ENCODE assay signal across 7 cellular contexts in the genomic region with DNA sequence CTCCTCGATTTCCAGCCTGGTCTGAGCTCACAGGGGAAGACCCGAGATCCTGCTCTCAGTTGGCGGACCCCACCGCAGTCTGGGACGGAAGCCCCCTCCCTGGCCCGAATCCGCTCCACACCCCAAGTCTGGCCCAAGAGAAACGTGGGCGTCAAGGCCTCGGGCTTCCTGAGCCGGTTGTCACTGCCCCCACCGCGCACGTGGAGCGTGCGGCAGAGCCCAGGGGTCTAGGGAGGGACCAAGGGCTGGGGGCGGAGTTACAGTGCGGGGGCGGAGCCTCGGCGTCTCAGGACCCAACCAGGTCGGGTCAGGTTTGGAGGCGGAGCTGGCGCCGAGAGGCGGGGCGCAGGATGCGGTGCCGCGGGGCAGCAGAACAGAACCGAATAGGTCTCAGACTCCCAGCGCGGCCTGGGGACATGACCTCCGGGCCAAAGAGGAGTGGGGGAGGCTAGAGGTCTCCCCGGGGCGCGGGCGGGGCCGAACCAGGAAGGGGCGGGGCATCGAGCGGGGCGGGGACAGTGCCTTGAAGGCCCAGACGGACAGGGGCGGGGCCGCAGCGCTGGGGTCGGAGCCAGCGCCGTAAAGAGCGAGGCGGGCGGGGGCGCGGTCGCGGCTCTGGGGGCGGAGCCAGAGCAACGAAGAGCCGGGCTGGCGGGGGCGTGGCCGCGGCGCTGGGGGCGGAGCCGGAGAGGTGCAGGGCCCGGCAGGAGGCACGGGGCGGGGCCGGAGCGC.
DNase-seq lines count a peak whose midpoint lies in the region; ATAC-seq lines count a peak whose summit lies in the region.

No MANE protein-coding gene starts in this region.

- no peaks in the 10 kb centered on the region for H3K9me3 ChIP-seq in iPS-15b (ENCODE audit: control insufficient read depth, insufficient read depth, low read length)

- DNase-seq in NCI-H187 treated with DMSO at 0.1 percent for 48 hours (lab: John Stamatoyannopoulos, UW), result peak; percentile 22
- peak; percentile 100 for DNase-seq in UCSD-AML1 (lab: John Stamatoyannopoulos, UW; ENCODE audit: unreplicated experiment)
- peak; percentile 70 for DNase-seq in brain pericyte (ENCODE audit: low read depth, low spot score)
- peak; percentile 67 for DNase-seq in skeletal muscle cell (ENCODE audit: low read depth)

- no peaks in the 10 kb centered on the region for H3K36me3 ChIP-seq in iPS-15b (ENCODE audit: control insufficient read depth, insufficient read depth, low read length)

- H3K4me1 ChIP-seq in iPS-15b (ENCODE audit: control insufficient read depth, insufficient read depth, low read length), result peaks cover 2% of the 10 kb centered on the region

- no peak overlapping the region for H3K9ac ChIP-seq in iPS-15b (ENCODE audit: low read depth, low read length)

- H3K4me3 ChIP-seq in iPS-15b (ENCODE audit: low read depth, low read length) (peak overlapping the region; percentile 46), skeletal muscle cell (ENCODE audit: low read depth, low read length) (peak overlapping the region; percentile 59)

- peaks cover 41% of the 10 kb centered on the region for H3K27me3 ChIP-seq in iPS-15b (ENCODE audit: control insufficient read depth, insufficient read depth, low read length)

- ATAC-seq in GM18499 (IDR thresholded peaks at IDR 0.05; ENCODE audit: insufficient read depth, unreplicated experiment), result peak; percentile 34
- ATAC-seq in HG02938 (IDR thresholded peaks at IDR 0.05; ENCODE audit: unreplicated experiment), result peak; percentile 50

Comparison
In these comparisons a context has a peak if more than half of its experiments do, and no peak if none do; other contexts are left out.
1. Peak in every context shown above with its lines: DNase-seq, ATAC-seq and H3K4me3 ChIP-seq.
2. DNase-seq: peak in every context shown above with its lines; median percentile 100 in UCSD-AML1; 70 in brain pericyte; 67 in skeletal muscle cell; 22 in NCI-H187 treated with DMSO at 0.1 percent for 48 hours.